13 cellular contexts compared by ENCODE assay signal in genomic region chr10:115861455-115861854, GRCh38.
"Had no signal": no experiment of that assay in that cellular context is flagged by ENCODE, and none has a peak within 500 bp of the region (broad histone marks: within the 10 kb centered on the region; RNA-seq: fewer than 3 reads in every experiment).

No MANE protein-coding gene starts in this region.

- DNase-seq: activated CD4-positive, CD25-positive, alpha-beta regulatory T cell treated with anti-CD3 and anti-CD28 coated beads, Interleukin-2, amount 50 U/mL, for 72 hours; activated naive CD4-positive, alpha-beta T cell treated with Interleukin-2 at 50 U/mL for 16 hours; activated T-cell treated with anti-CD3 and anti-CD28 coated beads for 4 hours; heart left ventricle; left cardiac atrium; lower lobe of right lung; occipital lobe; T-helper 1 cell; testis; upper lobe of right lung had no signal

- H3K4me1 ChIP-seq: esophagus muscularis mucosa, heart left ventricle, lower lobe of right lung, right atrium auricular region, testis, upper lobe of right lung had no signal

- H3K9me3 ChIP-seq: esophagus muscularis mucosa, heart left ventricle, lower lobe of right lung, testis, upper lobe of right lung had no signal

- H3K27ac ChIP-seq: esophagus muscularis mucosa, heart left ventricle, lower lobe of right lung, right atrium auricular region, testis, upper lobe of right lung had no signal

- H3K4me2 ChIP-seq: smooth muscle cell had no signal

- H3K4me3 ChIP-seq: esophagus muscularis mucosa, heart left ventricle, lower lobe of right lung, right atrium auricular region, smooth muscle cell, testis, upper lobe of right lung had no signal

- H3K27me3 ChIP-seq: esophagus muscularis mucosa, heart left ventricle, right atrium auricular region, testis, upper lobe of right lung had no signal

- H3K36me3 ChIP-seq: esophagus muscularis mucosa, heart left ventricle, lower lobe of right lung, right atrium auricular region, upper lobe of right lung had no signal
